Comparison of ENCODE assay signal across 1 cellular context in the genomic region with DNA sequence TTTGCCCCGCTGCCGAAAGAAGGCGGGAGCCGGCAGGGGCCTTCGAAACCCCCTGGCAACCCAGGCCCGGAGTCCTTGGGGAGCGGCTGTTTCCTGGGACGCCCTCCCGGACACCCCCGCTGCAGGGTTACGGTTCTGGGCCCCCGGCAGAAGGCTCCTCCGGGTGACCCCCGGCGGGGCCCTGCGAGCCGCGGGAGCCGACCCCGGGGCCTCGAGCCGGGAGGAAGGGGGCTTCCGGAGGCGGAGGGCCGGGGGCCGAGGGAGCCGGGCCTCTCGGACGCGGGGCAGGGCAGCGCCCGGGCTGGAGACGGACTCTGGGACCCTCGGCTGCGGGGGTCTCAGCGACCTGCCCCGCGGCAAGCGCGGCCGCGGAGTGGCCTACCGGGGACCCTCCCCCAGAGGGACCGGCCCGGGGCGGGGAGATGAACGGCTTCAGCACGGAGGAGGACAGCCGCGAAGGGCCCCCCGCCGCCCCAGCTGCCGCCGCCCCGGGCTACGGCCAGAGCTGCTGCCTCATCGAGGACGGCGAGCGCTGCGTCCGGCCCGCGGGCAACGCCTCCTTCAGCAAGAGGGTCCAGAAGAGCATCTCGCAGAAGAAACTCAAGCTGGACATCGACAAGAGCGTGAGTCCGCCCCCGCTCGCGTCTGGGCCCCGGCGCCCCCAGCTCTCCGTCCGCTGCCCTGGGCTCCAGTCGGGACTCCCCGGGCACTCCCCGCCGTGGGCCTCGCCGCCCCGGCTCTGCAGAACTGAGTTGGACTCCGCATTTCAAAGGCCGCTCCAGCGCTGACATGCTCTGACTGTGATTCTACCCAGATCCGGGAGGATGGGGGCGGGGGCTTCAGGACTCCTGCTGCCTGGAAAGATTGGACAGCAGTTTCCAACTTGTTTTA.
TF ChIP-seq lines count a peak whose summit lies in the region.

No MANE protein-coding gene starts in this region.

TF ChIP-seq in HepG2, 621 proteins besides CTCF, POLR2A, EP300 and RAD21 (continued from another document and continues in another):
- TF ChIP-seq ZNF639 (CRISPR knock-in tag; conservative IDR thresholded peaks at IDR 0.05): no peak
- TF ChIP-seq HNRNPH1 (optimal IDR thresholded peaks at IDR 0.05; ENCODE audit: low read depth, low read length): no peak
- no peak for TF ChIP-seq FOXK2 (IDR thresholded peaks at IDR 0.05)
- TF ChIP-seq CHD4 (IDR thresholded peaks at IDR 0.05; ENCODE audit: borderline replicate concordance, low read length): no peak
- TF ChIP-seq ZKSCAN5 (CRISPR knock-in tag; IDR thresholded peaks at IDR 0.05): no peak
- TF ChIP-seq ADNP (CRISPR knock-in tag; IDR thresholded peaks at IDR 0.05): no peak
- TF ChIP-seq, protein P1, sequence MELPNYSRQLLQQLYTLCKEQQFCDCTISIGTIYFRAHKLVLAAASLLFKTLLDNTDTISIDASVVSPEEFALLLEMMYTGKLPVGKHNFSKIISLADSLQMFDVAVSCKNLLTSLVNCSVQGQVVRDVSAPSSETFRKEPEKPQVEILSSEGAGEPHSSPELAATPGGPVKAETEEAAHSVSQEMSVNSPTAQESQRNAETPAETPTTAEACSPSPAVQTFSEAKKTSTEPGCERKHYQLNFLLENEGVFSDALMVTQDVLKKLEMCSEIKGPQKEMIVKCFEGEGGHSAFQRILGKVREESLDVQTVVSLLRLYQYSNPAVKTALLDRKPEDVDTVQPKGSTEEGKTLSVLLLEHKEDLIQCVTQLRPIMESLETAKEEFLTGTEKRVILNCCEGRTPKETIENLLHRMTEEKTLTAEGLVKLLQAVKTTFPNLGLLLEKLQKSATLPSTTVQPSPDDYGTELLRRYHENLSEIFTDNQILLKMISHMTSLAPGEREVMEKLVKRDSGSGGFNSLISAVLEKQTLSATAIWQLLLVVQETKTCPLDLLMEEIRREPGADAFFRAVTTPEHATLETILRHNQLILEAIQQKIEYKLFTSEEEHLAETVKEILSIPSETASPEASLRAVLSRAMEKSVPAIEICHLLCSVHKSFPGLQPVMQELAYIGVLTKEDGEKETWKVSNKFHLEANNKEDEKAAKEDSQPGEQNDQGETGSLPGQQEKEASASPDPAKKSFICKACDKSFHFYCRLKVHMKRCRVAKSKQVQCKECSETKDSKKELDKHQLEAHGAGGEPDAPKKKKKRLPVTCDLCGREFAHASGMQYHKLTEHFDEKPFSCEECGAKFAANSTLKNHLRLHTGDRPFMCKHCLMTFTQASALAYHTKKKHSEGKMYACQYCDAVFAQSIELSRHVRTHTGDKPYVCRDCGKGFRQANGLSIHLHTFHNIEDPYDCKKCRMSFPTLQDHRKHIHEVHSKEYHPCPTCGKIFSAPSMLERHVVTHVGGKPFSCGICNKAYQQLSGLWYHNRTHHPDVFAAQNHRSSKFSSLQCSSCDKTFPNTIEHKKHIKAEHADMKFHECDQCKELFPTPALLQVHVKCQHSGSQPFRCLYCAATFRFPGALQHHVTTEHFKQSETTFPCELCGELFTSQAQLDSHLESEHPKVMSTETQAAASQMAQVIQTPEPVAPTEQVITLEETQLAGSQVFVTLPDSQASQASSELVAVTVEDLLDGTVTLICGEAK (IDR thresholded peaks at IDR 0.05): no peak
- TF ChIP-seq, protein P1 (CRISPR knock-in tag; IDR thresholded peaks at IDR 0.05): no peak; the same call in 1 of the 2 replicates
- TF ChIP-seq RBM39 (IDR thresholded peaks at IDR 0.05; ENCODE audit: low read depth, low read length, poor library complexity, severe bottlenecking): no peak
- TF ChIP-seq KAT8 (CRISPR knock-in tag; IDR thresholded peaks at IDR 0.05): no peak
- TF ChIP-seq U2AF2 (IDR thresholded peaks at IDR 0.05; ENCODE audit: low read depth, low read length): no peak
- no peak for TF ChIP-seq ZNF549 (CRISPR knock-in tag; IDR thresholded peaks at IDR 0.05)
- TF ChIP-seq MAZ (IDR thresholded peaks at IDR 0.05; ENCODE audit: borderline replicate concordance, low read depth, low read length): no peak
- TF ChIP-seq MAZ (CRISPR knock-in tag; IDR thresholded peaks at IDR 0.05; ENCODE audit: low read depth): peak; percentile 3; the same call in 1 of the 2 replicates
- TF ChIP-seq ZBTB49 (CRISPR knock-in tag; IDR thresholded peaks at IDR 0.05; ENCODE audit: borderline replicate concordance): no peak
- TF ChIP-seq, protein P2, sequence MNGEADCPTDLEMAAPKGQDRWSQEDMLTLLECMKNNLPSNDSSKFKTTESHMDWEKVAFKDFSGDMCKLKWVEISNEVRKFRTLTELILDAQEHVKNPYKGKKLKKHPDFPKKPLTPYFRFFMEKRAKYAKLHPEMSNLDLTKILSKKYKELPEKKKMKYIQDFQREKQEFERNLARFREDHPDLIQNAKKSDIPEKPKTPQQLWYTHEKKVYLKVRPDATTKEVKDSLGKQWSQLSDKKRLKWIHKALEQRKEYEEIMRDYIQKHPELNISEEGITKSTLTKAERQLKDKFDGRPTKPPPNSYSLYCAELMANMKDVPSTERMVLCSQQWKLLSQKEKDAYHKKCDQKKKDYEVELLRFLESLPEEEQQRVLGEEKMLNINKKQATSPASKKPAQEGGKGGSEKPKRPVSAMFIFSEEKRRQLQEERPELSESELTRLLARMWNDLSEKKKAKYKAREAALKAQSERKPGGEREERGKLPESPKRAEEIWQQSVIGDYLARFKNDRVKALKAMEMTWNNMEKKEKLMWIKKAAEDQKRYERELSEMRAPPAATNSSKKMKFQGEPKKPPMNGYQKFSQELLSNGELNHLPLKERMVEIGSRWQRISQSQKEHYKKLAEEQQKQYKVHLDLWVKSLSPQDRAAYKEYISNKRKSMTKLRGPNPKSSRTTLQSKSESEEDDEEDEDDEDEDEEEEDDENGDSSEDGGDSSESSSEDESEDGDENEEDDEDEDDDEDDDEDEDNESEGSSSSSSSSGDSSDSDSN (CRISPR knock-in tag; IDR thresholded peaks at IDR 0.05): peak; percentile 91
- no peak for TF ChIP-seq ZFAT (CRISPR knock-in tag; conservative IDR thresholded peaks at IDR 0.05)
- TF ChIP-seq ZNF746 (CRISPR knock-in tag; IDR thresholded peaks at IDR 0.05): no peak
- peak; percentile 33; the same call in 1 of the 2 replicates for TF ChIP-seq ZBTB7B (CRISPR knock-in tag; IDR thresholded peaks at IDR 0.05)
- TF ChIP-seq, protein P3, sequence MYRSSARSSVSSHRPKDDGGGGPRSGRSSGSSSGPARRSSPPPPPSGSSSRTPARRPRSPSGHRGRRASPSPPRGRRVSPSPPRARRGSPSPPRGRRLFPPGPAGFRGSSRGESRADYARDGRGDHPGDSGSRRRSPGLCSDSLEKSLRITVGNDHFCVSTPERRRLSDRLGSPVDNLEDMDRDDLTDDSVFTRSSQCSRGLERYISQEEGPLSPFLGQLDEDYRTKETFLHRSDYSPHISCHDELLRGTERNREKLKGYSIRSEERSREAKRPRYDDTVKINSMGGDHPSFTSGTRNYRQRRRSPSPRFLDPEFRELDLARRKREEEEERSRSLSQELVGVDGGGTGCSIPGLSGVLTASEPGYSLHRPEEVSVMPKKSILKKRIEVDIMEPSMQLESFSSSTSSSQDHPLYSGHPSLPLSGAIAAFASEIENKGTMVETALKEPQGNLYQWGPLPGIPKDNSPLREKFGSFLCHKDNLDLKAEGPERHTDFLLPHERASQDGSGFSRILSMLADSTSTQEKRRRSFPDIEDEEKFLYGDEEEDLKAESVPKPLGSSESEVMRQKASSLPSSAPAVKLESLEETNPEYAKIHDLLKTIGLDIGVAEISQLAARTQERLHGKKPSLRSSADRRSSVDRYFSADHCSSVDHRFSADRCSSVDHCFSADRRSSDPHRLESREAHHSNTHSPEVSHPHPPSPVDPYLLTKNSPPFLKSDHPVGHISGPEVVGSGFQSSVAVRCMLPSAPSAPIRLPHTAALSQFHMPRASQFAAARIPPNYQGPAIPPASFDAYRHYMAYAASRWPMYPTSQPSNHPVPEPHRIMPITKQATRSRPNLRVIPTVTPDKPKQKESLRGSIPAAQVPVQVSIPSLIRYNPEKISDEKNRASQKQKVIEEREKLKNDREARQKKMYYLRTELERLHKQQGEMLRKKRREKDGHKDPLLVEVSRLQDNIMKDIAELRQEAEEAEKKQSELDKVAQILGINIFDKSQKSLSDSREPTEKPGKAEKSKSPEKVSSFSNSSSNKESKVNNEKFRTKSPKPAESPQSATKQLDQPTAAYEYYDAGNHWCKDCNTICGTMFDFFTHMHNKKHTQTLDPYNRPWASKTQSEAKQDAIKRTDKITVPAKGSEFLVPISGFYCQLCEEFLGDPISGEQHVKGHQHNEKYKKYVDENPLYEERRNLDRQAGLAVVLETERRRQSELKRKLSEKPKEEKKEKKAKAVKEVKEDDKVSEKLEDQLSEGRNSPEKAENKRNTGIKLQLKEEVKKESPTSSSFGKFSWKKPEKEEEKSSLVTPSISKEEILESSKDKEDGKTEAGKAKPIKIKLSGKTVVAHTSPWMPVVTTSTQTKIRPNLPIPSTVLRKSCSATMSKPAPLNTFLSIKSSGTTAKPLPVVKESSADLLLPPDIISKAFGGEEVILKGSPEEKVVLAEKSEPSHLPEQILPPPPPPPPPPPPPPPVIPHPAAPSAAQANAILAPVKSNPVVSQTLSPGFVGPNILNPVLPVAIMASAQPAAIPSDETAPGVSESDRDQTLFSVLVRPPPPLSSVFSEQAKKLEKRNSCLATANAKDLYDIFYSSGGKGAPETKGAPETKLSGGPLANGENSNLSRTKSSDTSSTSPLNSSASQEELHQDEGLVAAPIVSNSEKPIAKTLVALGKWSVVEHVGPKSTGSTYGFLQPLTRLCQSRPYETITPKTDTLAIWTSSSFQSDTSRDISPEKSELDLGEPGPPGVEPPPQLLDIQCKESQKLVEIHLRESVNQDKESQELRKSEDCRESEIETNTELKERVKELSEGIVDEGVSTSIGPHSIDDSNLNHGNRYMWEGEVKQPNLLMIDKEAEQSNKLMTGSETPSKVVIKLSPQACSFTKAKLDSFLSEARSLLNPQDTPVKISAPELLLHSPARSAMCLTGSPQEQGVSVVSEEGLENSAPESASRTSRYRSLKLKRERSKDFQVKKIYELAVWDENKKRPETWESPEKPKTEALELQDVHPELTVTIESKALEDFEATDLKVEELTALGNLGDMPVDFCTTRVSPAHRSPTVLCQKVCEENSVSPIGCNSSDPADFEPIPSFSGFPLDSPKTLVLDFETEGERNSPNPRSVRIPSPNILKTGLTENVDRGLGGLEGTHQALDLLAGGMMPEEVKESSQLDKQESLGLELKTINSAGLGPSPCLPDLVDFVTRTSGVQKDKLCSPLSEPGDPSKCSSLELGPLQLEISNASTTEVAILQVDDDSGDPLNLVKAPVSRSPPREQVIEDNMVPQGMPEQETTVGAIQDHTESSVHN (CRISPR knock-in tag; IDR thresholded peaks at IDR 0.05): no peak
- TF ChIP-seq ZNF234 (CRISPR knock-in tag; conservative IDR thresholded peaks at IDR 0.05): no peak
- TF ChIP-seq RNF2 (conservative IDR thresholded peaks at IDR 0.05; ENCODE audit: low read depth): no peak
- no peak for TF ChIP-seq MBD4 (IDR thresholded peaks at IDR 0.05; ENCODE audit: borderline replicate concordance, low read length)
- TF ChIP-seq, protein P4, sequence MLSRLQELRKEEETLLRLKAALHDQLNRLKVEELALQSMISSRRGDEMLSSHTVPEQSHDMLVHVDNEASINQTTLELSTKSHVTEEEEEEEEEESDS (CRISPR knock-in tag; IDR thresholded peaks at IDR 0.05; ENCODE audit: borderline replicate concordance): no peak; the same call in 1 of the 2 replicates
